In the genomic region with DNA sequence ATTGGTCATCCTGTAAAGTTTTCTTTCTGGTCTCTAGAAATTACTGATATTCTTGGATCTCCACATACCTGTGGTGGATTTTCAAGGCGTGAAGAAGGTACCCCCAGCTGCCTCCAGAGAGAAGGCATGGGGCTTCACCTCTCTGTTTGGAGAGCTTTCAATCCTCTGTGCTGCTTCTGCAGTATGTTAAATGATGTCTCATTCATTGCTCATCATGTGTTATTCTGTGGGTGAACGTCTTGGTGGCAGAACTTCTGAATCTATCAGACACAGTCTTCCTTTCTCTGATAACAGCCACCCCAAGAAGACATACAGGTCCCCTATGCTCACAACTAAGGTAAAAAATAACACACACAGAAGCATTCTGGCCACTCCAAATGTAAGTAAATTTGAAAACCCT, we compare ENCODE assay signal across 18 cellular contexts.
A peak's percentile ranks its signal among the peaks of the same experiment; 100 is the strongest.
DNase-seq lines count a peak whose midpoint lies in the region; ATAC-seq and TF ChIP-seq lines count a peak whose summit lies in the region.
"Had no signal": no experiment of that assay in that cellular context is flagged by ENCODE, and none has a peak within 500 bp of the region (broad histone marks: within the 10 kb centered on the region; RNA-seq: fewer than 3 reads in every experiment).

No MANE protein-coding gene starts in this region.

- H3K27me3 Mint-ChIP-seq in activated naive CD8-positive, alpha-beta T cell treated with anti-CD3 and anti-CD28 coated beads, Interleukin-2, amount 50 U/mL, for 24 hours: no peaks in the 10 kb centered on the region
- H3K27me3 Mint-ChIP-seq in activated naive CD8-positive, alpha-beta T cell treated with anti-CD3 and anti-CD28 coated beads for 36 hours: no peaks in the 10 kb centered on the region
- H3K27me3 Mint-ChIP-seq in T-helper 2 cell treated with Interferon-gamma antibody and Interleukin-4, amounts not matched to agents 5 μg/mL and 100 μg/mL, for 36 hours (ENCODE audit: low read depth): peaks cover 11% of the 10 kb centered on the region
- H3K27me3 Mint-ChIP-seq in activated T-helper 2 cell treated with anti-CD3 and anti-CD28 coated beads, Interferon-gamma antibody, Interleukin-2, Interleukin-4, amounts not matched to agents 10 μg/mL and 5 μg/mL and 100 μg/mL, durations not matched to agents 14 hours and 24 hours and 36 hours (ENCODE audit: low read depth): peaks cover 3% of the 10 kb centered on the region
- H3K27me3 Mint-ChIP-seq: CD4-positive, alpha-beta memory T cell had no signal

- H3K4me3 Mint-ChIP-seq in activated naive CD8-positive, alpha-beta T cell treated with anti-CD3 and anti-CD28 coated beads, Interleukin-2, amount 50 U/mL, for 24 hours: no peak overlapping the region
- no peak overlapping the region for H3K4me3 Mint-ChIP-seq in activated naive CD8-positive, alpha-beta T cell treated with anti-CD3 and anti-CD28 coated beads for 36 hours
- no peak overlapping the region for H3K4me3 Mint-ChIP-seq in T-helper 2 cell treated with Interferon-gamma antibody and Interleukin-4, amounts not matched to agents 5 μg/mL and 100 μg/mL, for 36 hours
- no peak overlapping the region for H3K4me3 Mint-ChIP-seq in activated T-helper 2 cell treated with anti-CD3 and anti-CD28 coated beads, Interferon-gamma antibody, Interleukin-2, Interleukin-4, amounts not matched to agents 10 μg/mL and 5 μg/mL and 100 μg/mL, durations not matched to agents 14 hours and 24 hours and 36 hours (ENCODE audit: low read depth)
- H3K4me3 Mint-ChIP-seq: CD4-positive, alpha-beta memory T cell had no signal

- H2AFZ ChIP-seq in smooth muscle cell (ENCODE audit: low read depth): no peak overlapping the region

- no peak for DNase-seq in activated naive CD8-positive, alpha-beta T cell treated with anti-CD3 and anti-CD28 coated beads, Interleukin-2, amount 50 U/mL, for 24 hours
- no peak for DNase-seq in activated naive CD8-positive, alpha-beta T cell treated with anti-CD3 and anti-CD28 coated beads for 36 hours
- DNase-seq in T-helper 2 cell treated with Interferon-gamma antibody and Interleukin-4, amounts not matched to agents 5 μg/mL and 100 μg/mL, for 36 hours (ENCODE audit: low spot score): no peak
- no peak for DNase-seq in activated T-helper 2 cell treated with anti-CD3 and anti-CD28 coated beads, Interferon-gamma antibody, Interleukin-2, Interleukin-4, amounts not matched to agents 10 μg/mL and 5 μg/mL and 100 μg/mL, durations not matched to agents 14 hours and 24 hours and 36 hours (ENCODE audit: low spot score)
- DNase-seq in prostate gland (ENCODE audit: low spot score) (no peak), smooth muscle cell (lab: John Stamatoyannopoulos, UW; ENCODE audit: unreplicated experiment) (no peak)
- DNase-seq: CD4-positive, alpha-beta memory T cell; DMS153; GOT3; NCI-H1694 treated with DMSO at 0.1 percent for 48 hours; NCI-H510A; NCI-H748 treated with DMSO at 0.1 percent for 48 hours; OCI-M1; Right ventricle myocardium superior had no signal

- H3K9me3 ChIP-seq in prostate gland (no peaks in the 10 kb centered on the region), smooth muscle cell (replicated peaks; ENCODE audit: low read depth) (no peaks in the 10 kb centered on the region)
- H3K9me3 ChIP-seq: A549, BLaER1 had no signal

- H3F3A ChIP-seq in smooth muscle cell (ENCODE audit: low read depth): no peaks in the 10 kb centered on the region

- H3K4me3 ChIP-seq in prostate gland (no peak overlapping the region), smooth muscle cell (no peak overlapping the region)
- H3K4me3 ChIP-seq: A549, BLaER1, K562 had no signal

- H3K79me2 ChIP-seq in smooth muscle cell (ENCODE audit: low read depth): no peaks in the 10 kb centered on the region

- H3K36me3 ChIP-seq in prostate gland: no peaks in the 10 kb centered on the region
- no peaks in the 10 kb centered on the region for H3K36me3 ChIP-seq in smooth muscle cell (ENCODE audit: low read depth)
- H3K36me3 ChIP-seq: BLaER1 had no signal

- peaks cover 2% of the 10 kb centered on the region for H3K4me1 Mint-ChIP-seq in activated naive CD8-positive, alpha-beta T cell treated with anti-CD3 and anti-CD28 coated beads, Interleukin-2, amount 50 U/mL, for 24 hours
- H3K4me1 Mint-ChIP-seq in activated naive CD8-positive, alpha-beta T cell treated with anti-CD3 and anti-CD28 coated beads for 36 hours: no peaks in the 10 kb centered on the region
- H3K4me1 Mint-ChIP-seq in T-helper 2 cell treated with Interferon-gamma antibody and Interleukin-4, amounts not matched to agents 5 μg/mL and 100 μg/mL, for 36 hours (ENCODE audit: low read depth): peaks cover 30% of the 10 kb centered on the region
- H3K4me1 Mint-ChIP-seq in activated T-helper 2 cell treated with anti-CD3 and anti-CD28 coated beads, Interferon-gamma antibody, Interleukin-2, Interleukin-4, amounts not matched to agents 10 μg/mL and 5 μg/mL and 100 μg/mL, durations not matched to agents 14 hours and 24 hours and 36 hours (ENCODE audit: low read depth): peaks cover 27% of the 10 kb centered on the region
- H3K4me1 Mint-ChIP-seq: CD4-positive, alpha-beta memory T cell had no signal

- no peaks in the 10 kb centered on the region for H4K20me1 ChIP-seq in smooth muscle cell (ENCODE audit: low read depth)
- H4K20me1 ChIP-seq: BLaER1 had no signal

- no peaks in the 10 kb centered on the region for H3K9me3 Mint-ChIP-seq in activated naive CD8-positive, alpha-beta T cell treated with anti-CD3 and anti-CD28 coated beads, Interleukin-2, amount 50 U/mL, for 24 hours
- H3K9me3 Mint-ChIP-seq in activated naive CD8-positive, alpha-beta T cell treated with anti-CD3 and anti-CD28 coated beads for 36 hours: no peaks in the 10 kb centered on the region
- peaks cover 5% of the 10 kb centered on the region for H3K9me3 Mint-ChIP-seq in T-helper 2 cell treated with Interferon-gamma antibody and Interleukin-4, amounts not matched to agents 5 μg/mL and 100 μg/mL, for 36 hours
- no peaks in the 10 kb centered on the region for H3K9me3 Mint-ChIP-seq in activated T-helper 2 cell treated with anti-CD3 and anti-CD28 coated beads, Interferon-gamma antibody, Interleukin-2, Interleukin-4, amounts not matched to agents 10 μg/mL and 5 μg/mL and 100 μg/mL, durations not matched to agents 14 hours and 24 hours and 36 hours

- H3K27me3 ChIP-seq in prostate gland (replicated peaks; ENCODE audit: insufficient read depth): no peaks in the 10 kb centered on the region
- H3K27me3 ChIP-seq in smooth muscle cell (ENCODE audit: low read depth): no peaks in the 10 kb centered on the region
- H3K27me3 ChIP-seq: BLaER1 had no signal

- intact Hi-C loops in activated T-helper 2 cell treated with anti-CD3 and anti-CD28 coated beads, Interferon-gamma antibody, Interleukin-2, Interleukin-4, amounts not matched to agents 10 μg/mL and 5 μg/mL and 100 μg/mL, durations not matched to agents 14 hours and 24 hours and 36 hours (cut with micrococcal nuclease): no loop called here
- intact Hi-C loops in prostate gland (cut with DNase I): no loop called here

- no peak for TF ChIP-seq CTCF in prostate gland (IDR thresholded peaks at IDR 0.05)
- no peak for TF ChIP-seq CTCF in smooth muscle cell (IDR thresholded peaks at IDR 0.05; ENCODE audit: borderline replicate concordance, insufficient read depth, poor library complexity, severe bottlenecking)

- WGBS in prostate gland: 81% methylated on average over 2 of the region's 2 CpGs
- WGBS in smooth muscle cell (ENCODE audit: low lambda C conversion rate): 55% methylated on average over 2 of the region's 2 CpGs

- H3K9ac ChIP-seq in smooth muscle cell (ENCODE audit: low read depth): no peak overlapping the region
- H3K9ac ChIP-seq: BLaER1 had no signal

- H3K4me2 ChIP-seq in smooth muscle cell: no peak overlapping the region
- H3K4me2 ChIP-seq: A549, BLaER1 had no signal

- H3K36me3 Mint-ChIP-seq in activated naive CD8-positive, alpha-beta T cell treated with anti-CD3 and anti-CD28 coated beads, Interleukin-2, amount 50 U/mL, for 24 hours (ENCODE audit: low read depth): no peaks in the 10 kb centered on the region
- H3K36me3 Mint-ChIP-seq in activated naive CD8-positive, alpha-beta T cell treated with anti-CD3 and anti-CD28 coated beads for 36 hours: no peaks in the 10 kb centered on the region
- H3K36me3 Mint-ChIP-seq in T-helper 2 cell treated with Interferon-gamma antibody and Interleukin-4, amounts not matched to agents 5 μg/mL and 100 μg/mL, for 36 hours (ENCODE audit: low read depth): peaks cover 3% of the 10 kb centered on the region
- no peaks in the 10 kb centered on the region for H3K36me3 Mint-ChIP-seq in activated T-helper 2 cell treated with anti-CD3 and anti-CD28 coated beads, Interferon-gamma antibody, Interleukin-2, Interleukin-4, amounts not matched to agents 10 μg/mL and 5 μg/mL and 100 μg/mL, durations not matched to agents 14 hours and 24 hours and 36 hours (ENCODE audit: low read depth)
- H3K36me3 Mint-ChIP-seq: CD4-positive, alpha-beta memory T cell had no signal

- no peak overlapping the region for H3K27ac Mint-ChIP-seq in activated naive CD8-positive, alpha-beta T cell treated with anti-CD3 and anti-CD28 coated beads, Interleukin-2, amount 50 U/mL, for 24 hours
- no peak overlapping the region for H3K27ac Mint-ChIP-seq in activated naive CD8-positive, alpha-beta T cell treated with anti-CD3 and anti-CD28 coated beads for 36 hours
- peak overlapping the region; percentile 24 for H3K27ac Mint-ChIP-seq in T-helper 2 cell treated with Interferon-gamma antibody and Interleukin-4, amounts not matched to agents 5 μg/mL and 100 μg/mL, for 36 hours
- H3K27ac Mint-ChIP-seq in activated T-helper 2 cell treated with anti-CD3 and anti-CD28 coated beads, Interferon-gamma antibody, Interleukin-2, Interleukin-4, amounts not matched to agents 10 μg/mL and 5 μg/mL and 100 μg/mL, durations not matched to agents 14 hours and 24 hours and 36 hours: peak overlapping the region; percentile 40
- H3K27ac Mint-ChIP-seq: CD4-positive, alpha-beta memory T cell had no signal

- peak; percentile 43 for ATAC-seq in activated naive CD8-positive, alpha-beta T cell treated with anti-CD3 and anti-CD28 coated beads, Interleukin-2, amount 50 U/mL, for 24 hours
- no peak for ATAC-seq in GM19328 (IDR thresholded peaks at IDR 0.05; ENCODE audit: unreplicated experiment)
- ATAC-seq: A549, K562 had no signal

- H3K27ac ChIP-seq in prostate gland (no peak overlapping the region), smooth muscle cell (ENCODE audit: low read depth) (no peak overlapping the region)
- H3K27ac ChIP-seq: A549, BLaER1 had no signal

- H3K4me1 ChIP-seq in prostate gland (replicated peaks) (no peaks in the 10 kb centered on the region), smooth muscle cell (ENCODE audit: low read depth) (no peaks in the 10 kb centered on the region)
- H3K4me1 ChIP-seq: A549 had no signal

- no peak for TF ChIP-seq POLR2A in prostate gland (IDR thresholded peaks at IDR 0.05)

Comparison
In these comparisons a context has a peak if more than half of its experiments do, and no peak if none do; other contexts are left out.
1. H3K27ac Mint-ChIP-seq: peak in T-helper 2 cell treated with Interferon-gamma antibody and Interleukin-4, amounts not matched to agents 5 μg/mL and 100 μg/mL, for 36 hours (single experiment) and activated T-helper 2 cell treated with anti-CD3 and anti-CD28 coated beads, Interferon-gamma antibody, Interleukin-2, Interleukin-4, amounts not matched to agents 10 μg/mL and 5 μg/mL and 100 μg/mL, durations not matched to agents 14 hours and 24 hours and 36 hours (single experiment); none in activated naive CD8-positive, alpha-beta T cell treated with anti-CD3 and anti-CD28 coated beads, Interleukin-2, amount 50 U/mL, for 24 hours (single experiment) and activated naive CD8-positive, alpha-beta T cell treated with anti-CD3 and anti-CD28 coated beads for 36 hours (single experiment).